Comparison of ENCODE assay signal across 8 cellular contexts in genomic region chr1:63593887-63594617, GRCh38. TPM values are rescaled to one million over a fixed set of nuclear protein-coding genes. Genes with fewer than 3 reads are reported as not detected.
A peak's percentile ranks its signal among the peaks of the same experiment; 100 is the strongest.
DNase-seq lines count a peak whose midpoint lies in the region; FAIRE-seq and TF ChIP-seq lines count a peak whose summit lies in the region.

No MANE protein-coding gene starts in this region.

- peaks cover 9% of the 10 kb centered on the region for H4K20me1 ChIP-seq in astrocyte (ENCODE audit: insufficient read depth, low read length)

- peak overlapping the region; percentile 64 for H3K27ac ChIP-seq in astrocyte (ENCODE audit: low read depth, low read length)
- H3K27ac ChIP-seq in skeletal muscle tissue (ENCODE audit: low read depth, low read length) = peak overlapping the region; percentile 94

- H3K79me2 ChIP-seq in astrocyte (ENCODE audit: insufficient read depth, low read length) = no peaks in the 10 kb centered on the region

- H3K9ac ChIP-seq in astrocyte (ENCODE audit: low read length) = peak overlapping the region; percentile 83
- H3K9ac ChIP-seq in iPS-15b (ENCODE audit: low read depth, low read length) = peak overlapping the region; percentile 67
- peak overlapping the region; percentile 88 to 98 (median 96) for H3K9ac ChIP-seq in skeletal muscle tissue (ENCODE audit: low read depth in 1 of 3, low read length in 3 of 3)

- H3K36me3 ChIP-seq in astrocyte (ENCODE audit: insufficient read depth, low read length) = no peaks in the 10 kb centered on the region
- peaks cover 2% of the 10 kb centered on the region for H3K36me3 ChIP-seq in iPS-15b (ENCODE audit: control insufficient read depth, insufficient read depth, low read length)
- H3K36me3 ChIP-seq in skeletal muscle tissue (ENCODE audit: control insufficient read depth in 3 of 3, insufficient read depth in 3 of 3, low read length in 3 of 3) = no peaks in the 10 kb centered on the region

- peak overlapping the region; percentile 96 for H2AFZ ChIP-seq in astrocyte (ENCODE audit: low read depth, low read length)

- no peak for TF ChIP-seq CTCF in astrocyte (IDR thresholded peaks at IDR 0.05; ENCODE audit: insufficient read depth, low read depth, low read length)

- FAIRE-seq in astrocyte (lab: Jason Lieb, UNC) = no peak

- no peaks in the 10 kb centered on the region for H3K4me1 Mint-ChIP-seq in astrocyte (ENCODE audit: low read depth, unreplicated experiment)

- H3K27me3 Mint-ChIP-seq in astrocyte (ENCODE audit: low read depth, unreplicated experiment) = no peaks in the 10 kb centered on the region

- DNase-seq in GF-D8 (lab: John Stamatoyannopoulos, UW) = peak; percentile 90
- DNase-seq in GOT3 (lab: John Stamatoyannopoulos, UW) = peak; percentile 42
- DNase-seq in Kasumi-1 (lab: John Stamatoyannopoulos, UW) = peak; percentile 57 to 67
- DNase-seq in T-helper 2 cell = peak; percentile 41 to 93 (median 73)
- peak; percentile 66 for DNase-seq in astrocyte (ENCODE audit: low read depth)
- no peak for DNase-seq in NCI-H187 (lab: John Stamatoyannopoulos, UW)

- H3K27me3 ChIP-seq in astrocyte (ENCODE audit: insufficient read depth, low read length) = no peaks in the 10 kb centered on the region
- H3K27me3 ChIP-seq in iPS-15b (ENCODE audit: control insufficient read depth, insufficient read depth, low read length) = no peaks in the 10 kb centered on the region
- no peaks in the 10 kb centered on the region for H3K27me3 ChIP-seq in skeletal muscle tissue (ENCODE audit: control insufficient read depth in 3 of 3, insufficient read depth in 3 of 3, low read length in 3 of 3)

- H3K9me3 ChIP-seq in astrocyte (ENCODE audit: insufficient read depth, low read depth, low read length) = no peaks in the 10 kb centered on the region
- H3K9me3 ChIP-seq in iPS-15b (ENCODE audit: control insufficient read depth, insufficient read depth, low read length) = no peaks in the 10 kb centered on the region
- no peaks in the 10 kb centered on the region for H3K9me3 ChIP-seq in skeletal muscle tissue (ENCODE audit: control insufficient read depth in 3 of 3, low read length in 3 of 3)

- H3K4me3 ChIP-seq in astrocyte (ENCODE audit: insufficient read depth, low read depth, low read length) = peak overlapping the region; percentile 74
- H3K4me3 ChIP-seq in iPS-15b (ENCODE audit: low read depth, low read length) = peak overlapping the region; percentile 93
- peak overlapping the region; percentile 88 to 98 (median 92) for H3K4me3 ChIP-seq in skeletal muscle tissue (ENCODE audit: low read length in 3 of 3)

- H3K4me3 Mint-ChIP-seq in astrocyte (ENCODE audit: unreplicated experiment) = peak overlapping the region; percentile 94

- peak overlapping the region; percentile 77 for H3K27ac Mint-ChIP-seq in astrocyte (ENCODE audit: unreplicated experiment)

- H3K4me1 ChIP-seq in astrocyte (ENCODE audit: insufficient read depth, low read length) (peaks cover 4% of the 10 kb centered on the region), iPS-15b (ENCODE audit: control insufficient read depth, insufficient read depth, low read length) (no peaks in the 10 kb centered on the region), skeletal muscle tissue (ENCODE audit: control insufficient read depth in 3 of 3, insufficient read depth in 3 of 3, low read length in 3 of 3) (peaks cover 9 to 40% (median 29%) of the 10 kb centered on the region in 3 donors)

- no peaks in the 10 kb centered on the region for H3K9me3 Mint-ChIP-seq in astrocyte (ENCODE audit: unreplicated experiment)

- H3K36me3 Mint-ChIP-seq in astrocyte (ENCODE audit: low read depth, unreplicated experiment) = no peaks in the 10 kb centered on the region

- peak overlapping the region; percentile 94 for H3K4me2 ChIP-seq in astrocyte (ENCODE audit: low read length)

RNA-seq across cellular contexts. Expression of gene PGM1, which starts 0.8 kb away (rescaled TPM):
- total RNA-seq in astrocyte (36.9 and 48.7 TPM in 2 replicates), skeletal muscle tissue (144 TPM)

Comparison
In these comparisons a context has a peak if more than half of its experiments do, and no peak if none do; other contexts are left out.
1. DNase-seq: peak in GF-D8 (single experiment), GOT3 (single experiment), Kasumi-1 (2 of 2), T-helper 2 cell (5 of 5) and astrocyte (single experiment); none in NCI-H187 (0 of 2).
2. Peak in every context shown above with its lines, with median percentiles within 50 percentile points of each other: H3K4me3 ChIP-seq and H3K9ac ChIP-seq.